8 cellular contexts compared by ENCODE assay signal in genomic region chr19:33375156-33375744, GRCh38. TPM values are rescaled to one million over a fixed set of nuclear protein-coding genes. Genes with fewer than 3 reads are reported as not detected.
DNase-seq lines count a peak whose midpoint lies in the region; ATAC-seq and TF ChIP-seq lines count a peak whose summit lies in the region.

No MANE protein-coding gene starts in this region.

- ATAC-seq in activated CD4-positive, alpha-beta T cell treated with anti-CD3 and anti-CD28 coated beads for 36 hours = no peak
- ATAC-seq in activated B cell treated with CpG ODN at 0.5 μM for 24 hours (ENCODE audit: low read depth) (no peak), gastroesophageal sphincter (no peak), GM21528 (IDR thresholded peaks at IDR 0.05; ENCODE audit: low FRiP score, unreplicated experiment) (no peak)
- no peak for ATAC-seq in stimulated activated naive B cell treated with anti-CD40 and anti-IgM and Interleukin-4, amounts not matched to agents 10 μg/mL and 1 μg/mL and 100 μg/mL, for 72 hours (replicated peaks)

- H3K4me1 Mint-ChIP-seq in activated CD4-positive, alpha-beta T cell treated with anti-CD3 and anti-CD28 coated beads for 36 hours = peaks cover 54% of the 10 kb centered on the region
- H3K4me1 Mint-ChIP-seq in activated B cell treated with CpG ODN at 0.5 μM for 24 hours = peaks cover 56% of the 10 kb centered on the region
- peaks cover 24 to 45% of the 10 kb centered on the region in 2 donors for H3K4me1 Mint-ChIP-seq in stimulated activated naive B cell treated with anti-CD40 and anti-IgM and Interleukin-4, amounts not matched to agents 10 μg/mL and 1 μg/mL and 100 μg/mL, for 72 hours

- peak overlapping the region in 3 of 4 donors; percentile 99 to 100 (median 99) for H3K27ac ChIP-seq in gastroesophageal sphincter
- no peak overlapping the region for H3K27ac ChIP-seq in spleen

- H3K27ac Mint-ChIP-seq in activated CD4-positive, alpha-beta T cell treated with anti-CD3 and anti-CD28 coated beads for 36 hours = peak overlapping the region; percentile 93
- peak overlapping the region; percentile 24 for H3K27ac Mint-ChIP-seq in activated B cell treated with CpG ODN at 0.5 μM for 24 hours
- H3K27ac Mint-ChIP-seq in stimulated activated naive B cell treated with anti-CD40 and anti-IgM and Interleukin-4, amounts not matched to agents 10 μg/mL and 1 μg/mL and 100 μg/mL, for 72 hours = no peak overlapping the region

- TF ChIP-seq CTCF in activated B cell treated with CpG ODN at 0.5 μM for 24 hours (IDR thresholded peaks at IDR 0.05) = no peak
- TF ChIP-seq CTCF in gastroesophageal sphincter (IDR thresholded peaks at IDR 0.05) = no peak
- TF ChIP-seq CTCF in spleen (IDR thresholded peaks at IDR 0.05 in 8 of 11, conservative IDR thresholded peaks at IDR 0.05 in 3 of 11) = no peak

- peaks cover 28% of the 10 kb centered on the region for H3K36me3 Mint-ChIP-seq in activated CD4-positive, alpha-beta T cell treated with anti-CD3 and anti-CD28 coated beads for 36 hours (ENCODE audit: low read depth)
- peaks cover 40% of the 10 kb centered on the region for H3K36me3 Mint-ChIP-seq in activated B cell treated with CpG ODN at 0.5 μM for 24 hours (ENCODE audit: low read depth)
- peaks cover 4 to 26% of the 10 kb centered on the region in 2 donors for H3K36me3 Mint-ChIP-seq in stimulated activated naive B cell treated with anti-CD40 and anti-IgM and Interleukin-4, amounts not matched to agents 10 μg/mL and 1 μg/mL and 100 μg/mL, for 72 hours

- 75 to 86% methylated on average over 8 to 9 of the region's 9 CpGs for WGBS in gastroesophageal sphincter (ENCODE audit: low coverage in 1 of 2), 2 donors
- 70 to 86% (median 79%) methylated on average over 9 of the region's 9 CpGs for WGBS in spleen, 5 donors

- H3K27me3 Mint-ChIP-seq in activated CD4-positive, alpha-beta T cell treated with anti-CD3 and anti-CD28 coated beads for 36 hours = no peaks in the 10 kb centered on the region
- H3K27me3 Mint-ChIP-seq in activated B cell treated with CpG ODN at 0.5 μM for 24 hours = no peaks in the 10 kb centered on the region
- no peaks in the 10 kb centered on the region for H3K27me3 Mint-ChIP-seq in stimulated activated naive B cell treated with anti-CD40 and anti-IgM and Interleukin-4, amounts not matched to agents 10 μg/mL and 1 μg/mL and 100 μg/mL, for 72 hours

- H3K4me1 ChIP-seq in gastroesophageal sphincter (peaks cover 0 to 53% (median 22%) of the 10 kb centered on the region in 3 donors), spleen (peaks cover 18 to 60% (median 38%) of the 10 kb centered on the region in 6 donors)

- peak overlapping the region; percentile 94 for H3K4me3 Mint-ChIP-seq in activated CD4-positive, alpha-beta T cell treated with anti-CD3 and anti-CD28 coated beads for 36 hours
- H3K4me3 Mint-ChIP-seq in activated B cell treated with CpG ODN at 0.5 μM for 24 hours = peak overlapping the region; percentile 86
- H3K4me3 Mint-ChIP-seq in stimulated activated naive B cell treated with anti-CD40 and anti-IgM and Interleukin-4, amounts not matched to agents 10 μg/mL and 1 μg/mL and 100 μg/mL, for 72 hours = peak overlapping the region; percentile 83 to 91

- DNase-seq in activated CD4-positive, alpha-beta T cell treated with anti-CD3 and anti-CD28 coated beads for 36 hours = no peak
- no peak for DNase-seq in activated CD4-positive, alpha-beta T cell treated with anti-CD3 and anti-CD28 coated beads, Interleukin-2, amount 50 U/mL, for 4 hours
- DNase-seq in activated B cell treated with CpG ODN at 0.5 μM for 24 hours (no peak), spleen (no peak), posterior vena cava (ENCODE audit: low spot score) (no peak)
- DNase-seq in stimulated activated naive B cell treated with anti-CD40 and anti-IgM and Interleukin-4, amounts not matched to agents 10 μg/mL and 1 μg/mL and 100 μg/mL, for 72 hours = no peak

- H3K4me3 ChIP-seq in gastroesophageal sphincter (peak overlapping the region in 1 of 2 donors; percentile 98), spleen (peak overlapping the region in 4 of 8 donors; percentile 62 to 83 (median 78))

- no peak for TF ChIP-seq POLR2A in gastroesophageal sphincter (IDR thresholded peaks at IDR 0.05)
- TF ChIP-seq POLR2A in spleen (IDR thresholded peaks at IDR 0.05) = no peak

- CTCF ChIA-PET in activated CD4-positive, alpha-beta T cell treated with anti-CD3 and anti-CD28 coated beads for 36 hours (lab: Charles Lee) = interaction anchor here (1.3 to 2.2 kb wide), 3 partner anchors 42 to 191 kb away, joined by 3 to 11 read pairs (median 5); no protein-coding TSS in a partner anchor
- CTCF ChIA-PET in activated B cell treated with CpG ODN at 0.5 μM for 24 hours (lab: Charles Lee) = no interaction called here

- no peaks in the 10 kb centered on the region for H3K9me3 Mint-ChIP-seq in activated CD4-positive, alpha-beta T cell treated with anti-CD3 and anti-CD28 coated beads for 36 hours (ENCODE audit: low read depth)
- no peaks in the 10 kb centered on the region for H3K9me3 Mint-ChIP-seq in activated B cell treated with CpG ODN at 0.5 μM for 24 hours
- no peaks in the 10 kb centered on the region for H3K9me3 Mint-ChIP-seq in stimulated activated naive B cell treated with anti-CD40 and anti-IgM and Interleukin-4, amounts not matched to agents 10 μg/mL and 1 μg/mL and 100 μg/mL, for 72 hours

- intact Hi-C loops in activated CD4-positive, alpha-beta T cell treated with anti-CD3 and anti-CD28 coated beads for 36 hours (cut with DNase I, micrococcal nuclease) = loop anchor here in 1 of 2 experiments (2.0 to 10.0 kb wide), 4 partner anchors 240 to 1360 kb away; partner anchors contain the start of gene ZNF181
- intact Hi-C loops in activated B cell treated with CpG ODN at 0.5 μM for 24 hours (cut with micrococcal nuclease) (loop anchor here (10.0 kb wide), 2 partner anchors 700 to 990 kb away; partner anchors contain the start of genes ANKRD27, GPI and RGS9BP), spleen (cut with DNase I; ENCODE audit: low total_unique reads) (no loop called here), posterior vena cava (cut with DNase I) (no loop called here)

- H3K9me3 ChIP-seq in gastroesophageal sphincter (no peaks in the 10 kb centered on the region), spleen (no peaks in the 10 kb centered on the region)

- TF ChIP-seq EP300 in gastroesophageal sphincter (IDR thresholded peaks at IDR 0.05) = no peak

- POLR2A ChIA-PET in activated CD4-positive, alpha-beta T cell treated with anti-CD3 and anti-CD28 coated beads for 36 hours (lab: Charles Lee) = no interaction called here
- POLR2A ChIA-PET in activated B cell treated with CpG ODN at 0.5 μM for 24 hours (lab: Charles Lee) = interaction anchor here (3.9 kb wide), 1 partner anchor 198 kb away, joined by 43 read pairs; no protein-coding TSS in a partner anchor

- H3K27me3 ChIP-seq in gastroesophageal sphincter (no peaks in the 10 kb centered on the region), spleen (replicated peaks in 1 of 7) (no peaks in the 10 kb centered on the region)

- H3K36me3 ChIP-seq in gastroesophageal sphincter (peaks cover 0 to 12% of the 10 kb centered on the region in 2 donors), spleen (peaks cover 0 to 17% (median 10%) of the 10 kb centered on the region in 6 donors)

RNA-seq across cellular contexts. Expression of gene CEBPG, which starts 1.7 kb away (rescaled TPM):
- total RNA-seq in activated CD4-positive, alpha-beta T cell treated with anti-CD3 and anti-CD28 coated beads for 36 hours = 10 to 100 TPM; 25.9 to 29.6 TPM
- total RNA-seq in activated B cell treated with CpG ODN at 0.5 μM for 24 hours (30.6 and 32.0 TPM in 2 replicates), gastroesophageal sphincter (10 to 100 TPM; 23.8 to 34.9 (median 26.2) TPM), spleen (10 to 100 TPM; 14.2 to 21.1 (median 16.5) TPM), posterior vena cava (10 to 100 TPM; 29.1 to 41.3 TPM)
- polyA plus RNA-seq in spleen = 10 to 100 TPM in 1 of 3 donors, 1 to 10 TPM in 2; 9.3 to 15.6 (median 9.9) TPM

Comparison
In these comparisons a context has a peak if more than half of its experiments do, and no peak if none do; other contexts are left out.
1. H3K27ac ChIP-seq: peak in gastroesophageal sphincter (3 of 4); none in spleen (0 of 8).
2. Peak in every context shown above with its lines, with median percentiles within 50 percentile points of each other: H3K4me3 Mint-ChIP-seq.